ENCODE assay signal across 16 cellular contexts in the genomic region with DNA sequence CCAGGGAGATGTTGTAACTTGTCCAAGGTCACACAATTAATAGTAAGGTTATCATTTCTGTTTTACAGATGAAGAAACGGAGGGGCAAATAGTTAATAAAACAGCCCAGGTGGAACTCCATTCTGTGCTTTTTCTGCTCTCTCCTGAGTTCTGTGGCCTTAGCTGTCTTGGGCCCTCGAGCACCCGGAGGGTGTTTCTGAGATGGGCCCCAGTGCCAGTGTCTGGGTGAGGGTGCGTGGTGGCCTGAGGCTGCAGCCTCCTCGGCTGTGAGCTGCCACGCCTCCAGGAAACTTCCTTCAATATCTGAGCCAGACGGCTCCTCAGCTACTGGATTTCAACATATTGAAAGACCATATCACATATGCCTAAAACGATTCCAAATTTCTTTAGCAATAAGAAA.
"Had no signal": no experiment of that assay in that cellular context is flagged by ENCODE, and none has a peak within 500 bp of the region (broad histone marks: within the 10 kb centered on the region; RNA-seq: fewer than 3 reads in every experiment).

No MANE protein-coding gene starts in this region.

- H3K4me1 Mint-ChIP-seq: activated CD4-positive, alpha-beta T cell treated with anti-CD3 and anti-CD28 coated beads, Interleukin-2, amount 10 ng/mL, durations not matched to agents 24 days and 14 days; activated naive CD4-positive, alpha-beta T cell treated with anti-CD3 and anti-CD28 coated beads, Interleukin-2, amount 50 U/mL, for 24 hours; activated T-helper 17 cell treated with anti-CD3 and anti-CD28 coated beads, Interleukin-2, amount 50 U/mL, for 72 hours; immature natural killer cell had no signal

- H3K4me3 ChIP-seq: right atrium auricular region, SJSA1, skin epidermis, tibial nerve had no signal

- H3K36me3 ChIP-seq: brain microvascular endothelial cell, right atrium auricular region, SJSA1, tibial nerve had no signal

- ATAC-seq: activated T-helper 17 cell treated with anti-CD3 and anti-CD28 coated beads, Interleukin-2, amount 50 U/mL, for 72 hours had no signal

- H3K4me3 Mint-ChIP-seq: activated CD4-positive, alpha-beta T cell treated with anti-CD3 and anti-CD28 coated beads, Interleukin-2, amount 10 ng/mL, durations not matched to agents 24 days and 14 days; activated naive CD4-positive, alpha-beta T cell treated with anti-CD3 and anti-CD28 coated beads, Interleukin-2, amount 50 U/mL, for 24 hours; activated T-helper 17 cell treated with anti-CD3 and anti-CD28 coated beads, Interleukin-2, amount 50 U/mL, for 72 hours; endodermal cell; immature natural killer cell had no signal

- H3K36me3 Mint-ChIP-seq: activated naive CD4-positive, alpha-beta T cell treated with anti-CD3 and anti-CD28 coated beads, Interleukin-2, amount 50 U/mL, for 24 hours; immature natural killer cell had no signal

- H3K9me3 ChIP-seq: right atrium auricular region, SJSA1, tibial nerve had no signal

- DNase-seq: activated CD4-positive, alpha-beta T cell treated with anti-CD3 and anti-CD28 coated beads, Interleukin-2, amount 10 ng/mL, durations not matched to agents 24 days and 14 days; activated CD8-positive, alpha-beta memory T cell treated with anti-CD3 and anti-CD28 coated beads for 24 hours; amniotic stem cell; brain microvascular endothelial cell; cerebellar nuclear complex; dermis blood vessel endothelial cell; endodermal cell; immature natural killer cell; mammary epithelial cell; T-helper 9 cell had no signal

- H3K27ac Mint-ChIP-seq: activated CD4-positive, alpha-beta T cell treated with anti-CD3 and anti-CD28 coated beads, Interleukin-2, amount 10 ng/mL, durations not matched to agents 24 days and 14 days; activated naive CD4-positive, alpha-beta T cell treated with anti-CD3 and anti-CD28 coated beads, Interleukin-2, amount 50 U/mL, for 24 hours; activated T-helper 17 cell treated with anti-CD3 and anti-CD28 coated beads, Interleukin-2, amount 50 U/mL, for 72 hours; endodermal cell; immature natural killer cell had no signal

- H3K27ac ChIP-seq: brain microvascular endothelial cell, right atrium auricular region, SJSA1, skin epidermis had no signal

- H3K27me3 Mint-ChIP-seq: activated naive CD4-positive, alpha-beta T cell treated with anti-CD3 and anti-CD28 coated beads, Interleukin-2, amount 50 U/mL, for 24 hours had no signal

- H3K9me3 Mint-ChIP-seq: activated CD4-positive, alpha-beta T cell treated with anti-CD3 and anti-CD28 coated beads, Interleukin-2, amount 10 ng/mL, durations not matched to agents 24 days and 14 days; activated naive CD4-positive, alpha-beta T cell treated with anti-CD3 and anti-CD28 coated beads, Interleukin-2, amount 50 U/mL, for 24 hours; activated T-helper 17 cell treated with anti-CD3 and anti-CD28 coated beads, Interleukin-2, amount 50 U/mL, for 72 hours; endodermal cell; immature natural killer cell had no signal

- H3K27me3 ChIP-seq: brain microvascular endothelial cell, right atrium auricular region, SJSA1, tibial nerve had no signal
